8 cellular contexts compared by ENCODE assay signal in the genomic region with DNA sequence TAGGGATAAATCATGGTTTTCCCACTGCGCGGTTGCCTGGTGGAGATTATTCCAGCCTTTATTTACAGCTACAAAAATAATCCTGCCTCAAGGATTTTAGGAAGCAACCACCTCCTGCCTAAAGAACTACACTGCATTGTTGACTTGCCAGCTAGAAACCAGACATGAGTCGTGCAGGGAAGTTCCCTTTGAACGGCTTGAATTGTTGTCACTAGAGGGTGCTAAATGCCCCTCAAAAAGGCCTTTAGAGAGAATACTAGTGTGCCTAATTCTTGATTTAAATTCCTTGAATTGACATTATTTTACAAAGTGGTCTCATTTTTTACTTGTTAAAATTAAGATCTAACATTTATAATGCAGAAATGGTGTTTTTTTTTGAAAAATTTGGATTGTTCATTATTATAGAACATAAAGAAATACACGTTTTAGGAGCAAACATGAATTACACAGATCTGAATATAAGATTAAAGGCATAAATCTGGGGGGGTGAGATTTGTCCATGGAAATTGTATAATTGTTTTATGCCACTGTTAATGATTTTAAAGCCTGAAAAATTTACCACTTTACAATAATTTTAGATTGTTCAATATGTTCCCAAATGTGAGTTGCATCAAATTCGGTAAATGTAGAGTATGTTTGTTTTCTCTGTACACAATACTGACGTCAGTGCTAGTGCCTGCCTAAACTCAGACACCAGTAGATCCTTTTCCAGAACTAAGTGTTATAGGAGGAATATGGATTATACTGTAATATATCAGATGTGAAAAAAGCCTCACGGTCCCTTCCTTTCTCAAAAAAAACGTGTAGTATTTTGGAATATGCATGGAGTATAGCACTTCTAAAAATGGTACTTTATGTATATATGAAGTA. TPM values are rescaled to one million over a fixed set of nuclear protein-coding genes. Genes with fewer than 3 reads are reported as not detected.
A peak's percentile ranks its signal among the peaks of the same experiment; 100 is the strongest.
DNase-seq lines count a peak whose midpoint lies in the region; ATAC-seq, FAIRE-seq and TF ChIP-seq lines count a peak whose summit lies in the region.

No MANE protein-coding gene starts in this region.

- peaks cover 11% of the 10 kb centered on the region for H3K27me3 ChIP-seq in AG04450 (ENCODE audit: control insufficient read depth, insufficient read depth, low read length)

- POLR2A ChIA-PET in AG04450 (lab: Yijun Ruan, JAX) = no interaction called here

- peak; percentile 73 for FAIRE-seq in TTC549 (lab: Jason Lieb, UNC)

- TF ChIP-seq CTCF in AG04450 (IDR thresholded peaks at IDR 0.05; ENCODE audit: low read depth, low read length) (peak; percentile 79), GM12875 (IDR thresholded peaks at IDR 0.05; ENCODE audit: borderline replicate concordance, insufficient read depth, low read depth, low read length) (peak; percentile 46; the same call in 1 of the 2 replicates)

- no peak for ATAC-seq in GM19395 (IDR thresholded peaks at IDR 0.05; ENCODE audit: unreplicated experiment)

- CTCF ChIA-PET in AG04450 (lab: Charles Lee) = interaction anchor here (0.6 to 1.1 kb wide), 13 partner anchors 10 to 695 kb away, joined by 3 to 16 read pairs (median 4); no protein-coding TSS in a partner anchor

- DNase-seq in AG04450 (ENCODE audit: low read depth, low spot score) (peak; percentile 46), NCI-H2107 (lab: John Stamatoyannopoulos, UW) (peak; percentile 29), foreskin melanocyte (peak; percentile 65), pons (ENCODE audit: low spot score) (peak; percentile 83), GOT3 (lab: John Stamatoyannopoulos, UW) (no peak)

- no peak overlapping the region for H3K27ac ChIP-seq in AG04450 (ENCODE audit: low read depth, low read length)

- H3K4me3 ChIP-seq in AG04450 (ENCODE audit: low read depth, low read length) (no peak overlapping the region), GM12875 (ENCODE audit: low read depth, low read length) (no peak overlapping the region)

- H3K9me3 ChIP-seq in AG04450 (ENCODE audit: control insufficient read depth, insufficient read depth, low read length) = no peaks in the 10 kb centered on the region

RNA-seq across cellular contexts. Expression of a gene that starts 7.6 kb away (rescaled TPM):
- not detected in 2 replicates for polyA plus RNA-seq in AG04450 (2011; rRNA removed)
- not detected in 2 replicates for polyA minus RNA-seq in AG04450 (2011; rRNA and poly(A)+ RNA removed)
